ENCODE assay signal across 10 cellular contexts in genomic region chr2:72116081-72116533, GRCh38. TPM values are rescaled to one million over a fixed set of nuclear protein-coding genes. Genes with fewer than 3 reads are reported as not detected.
DNase-seq lines count a peak whose midpoint lies in the region; ATAC-seq and TF ChIP-seq lines count a peak whose summit lies in the region.
"Had no signal": no experiment of that assay in that cellular context is flagged by ENCODE, and none has a peak within 500 bp of the region (broad histone marks: within the 10 kb centered on the region; RNA-seq: fewer than 3 reads in every experiment).

No MANE protein-coding gene starts in this region.

- H3F3A ChIP-seq in GM23248 (ENCODE audit: insufficient read depth): peaks cover 12% of the 10 kb centered on the region

- H4K20me1 ChIP-seq in GM23248 (ENCODE audit: insufficient read depth): no peaks in the 10 kb centered on the region
- H4K20me1 ChIP-seq in hepatocyte (ENCODE audit: insufficient read depth, poor library complexity, severe bottlenecking): no peaks in the 10 kb centered on the region

- in situ Hi-C loops in GM23248 (cut with MboI): no loop called here

- H3K4me2 ChIP-seq in GM23248 (ENCODE audit: unreplicated experiment) (peak overlapping the region; percentile 46), hepatocyte (peak overlapping the region; percentile 5)

- no peaks in the 10 kb centered on the region for H3K79me2 ChIP-seq in GM23248 (ENCODE audit: insufficient read depth)
- H3K79me2 ChIP-seq in hepatocyte: no peaks in the 10 kb centered on the region

- H2AFZ ChIP-seq in GM23248: peak overlapping the region; percentile 72
- no peak overlapping the region for H2AFZ ChIP-seq in hepatocyte

- H3K4me3 ChIP-seq in AG09309 (ENCODE audit: control insufficient read depth, low read depth, low read length) (no peak overlapping the region), GM23248 (no peak overlapping the region), hepatocyte (no peak overlapping the region)

- DNase-seq in AG09309 (ENCODE audit: low read depth) (no peak), GM23248 (peak; percentile 47), hepatocyte (ENCODE audit: low spot score) (no peak), NOMO-1 (lab: John Stamatoyannopoulos, UW; ENCODE audit: unreplicated experiment in 2 of 2) (no peak), occipital lobe (lab: John Stamatoyannopoulos, UW) (no peak)
- DNase-seq: NCI-H1105 treated with DMSO at 0.1 percent for 48 hours, T-helper 9 cell had no signal

- H3K27ac ChIP-seq in GM23248 (peak overlapping the region; percentile 79), hepatocyte (no peak overlapping the region)

- H3K36me3 ChIP-seq in GM23248 (ENCODE audit: low read depth) (no peaks in the 10 kb centered on the region), hepatocyte (replicated peaks; ENCODE audit: insufficient read depth, low read depth) (no peaks in the 10 kb centered on the region)

- H3K4me1 ChIP-seq in GM23248 (ENCODE audit: insufficient read depth) (peaks cover 26% of the 10 kb centered on the region), hepatocyte (ENCODE audit: insufficient read depth) (peaks cover 10% of the 10 kb centered on the region)

- WGBS in GM23248 (ENCODE audit: low coverage in 1 of 2, low lambda C conversion rate in 2 of 2, missing lambda C conversion rate in 2 of 2), 2 experiments: 13 to 19% methylated on average over 3 to 4 of the region's 4 CpGs
- 67% methylated on average over 4 of the region's 4 CpGs for WGBS in hepatocyte (ENCODE audit: low lambda C conversion rate, missing lambda C conversion rate)

- H3K9me3 ChIP-seq in GM23248 (ENCODE audit: low read depth) (no peaks in the 10 kb centered on the region), hepatocyte (ENCODE audit: low read depth) (no peaks in the 10 kb centered on the region)

- peak overlapping the region; percentile 67 for H3K9ac ChIP-seq in GM23248

- ATAC-seq in SK-N-SH treated with all-trans-retinoic acid at 6 μM for 48 hours (peak; percentile 69), HG03095 (IDR thresholded peaks at IDR 0.05; ENCODE audit: unreplicated experiment) (no peak)
- no peak for ATAC-seq in activated CD4-positive, CD25-positive, alpha-beta regulatory T cell treated with anti-CD3 and anti-CD28 coated beads, Interleukin-2, amount 50 U/mL, for 24 hours

- peak; percentile 50 for TF ChIP-seq CTCF in AG09309 (IDR thresholded peaks at IDR 0.05; ENCODE audit: control insufficient read depth, insufficient read depth, low read depth, low read length, missing control alignments)
- TF ChIP-seq CTCF in hepatocyte (IDR thresholded peaks at IDR 0.05; ENCODE audit: poor library complexity): no peak

- H3K9me2 ChIP-seq in GM23248 (ENCODE audit: insufficient read depth) (no peaks in the 10 kb centered on the region), hepatocyte (replicated peaks; ENCODE audit: insufficient read depth) (no peaks in the 10 kb centered on the region)

- H3K27me3 ChIP-seq in GM23248 (replicated peaks; ENCODE audit: insufficient read depth): no peaks in the 10 kb centered on the region
- H3K27me3 ChIP-seq in hepatocyte: no peaks in the 10 kb centered on the region

TF ChIP-seq in SK-N-SH treated with all-trans-retinoic acid at 6 μM for 48 hours, 23 proteins besides CTCF, POLR2A, EP300 and RAD21 (continues in another document):
- TF ChIP-seq OSR1 (CRISPR knock-in tag; IDR thresholded peaks at IDR 0.05): no peak
- no peak for TF ChIP-seq SNAI2 (CRISPR knock-in tag; IDR thresholded peaks at IDR 0.05)
- no peak for TF ChIP-seq ZFP3 (CRISPR knock-in tag; IDR thresholded peaks at IDR 0.05)
- TF ChIP-seq CSDC2 (CRISPR knock-in tag; IDR thresholded peaks at IDR 0.05): no peak
- no peak for TF ChIP-seq PATZ1 (CRISPR knock-in tag; IDR thresholded peaks at IDR 0.05; ENCODE audit: borderline replicate concordance)
- TF ChIP-seq TCF4 (CRISPR knock-in tag; IDR thresholded peaks at IDR 0.05; ENCODE audit: borderline replicate concordance): no peak
- no peak for TF ChIP-seq CSRNP3 (CRISPR knock-in tag; IDR thresholded peaks at IDR 0.05)
- TF ChIP-seq TSHZ2 (CRISPR knock-in tag; IDR thresholded peaks at IDR 0.05): no peak
- no peak for TF ChIP-seq CREB5 (CRISPR knock-in tag; IDR thresholded peaks at IDR 0.05; ENCODE audit: low read depth)
- TF ChIP-seq ZNF565 (CRISPR knock-in tag; conservative IDR thresholded peaks at IDR 0.05; ENCODE audit: low read depth): no peak
- no peak for TF ChIP-seq RARB (CRISPR knock-in tag; IDR thresholded peaks at IDR 0.05)
- no peak for TF ChIP-seq GLIS3 (CRISPR knock-in tag; IDR thresholded peaks at IDR 0.05)
- TF ChIP-seq TOX (CRISPR knock-in tag; IDR thresholded peaks at IDR 0.05; ENCODE audit: borderline replicate concordance): no peak
- no peak for TF ChIP-seq ISL1 (CRISPR knock-in tag; IDR thresholded peaks at IDR 0.05)
- TF ChIP-seq BACH2 (CRISPR knock-in tag; IDR thresholded peaks at IDR 0.05; ENCODE audit: borderline replicate concordance): no peak

RNA-seq across cellular contexts. Expression of gene CYP26B1, which starts 31.6 kb away (rescaled TPM):
- total RNA-seq in GM23248 (2014; rRNA removed; shearing (Covaris generic)): 0.25 and 0.32 TPM in 2 replicates
- 0.23 and 0.33 TPM in 2 replicates for polyA plus RNA-seq in GM23248 (2016; fragmentation: Nextera tagmentation; extraction: Ambion mirVana)
- 5.2 and 6.5 TPM in 2 replicates for total RNA-seq in hepatocyte
- polyA plus RNA-seq in hepatocyte: 2.3 and 3.9 TPM in 2 replicates
- total RNA-seq in occipital lobe: 3.1 TPM
